Comparison of ENCODE assay signal across 10 cellular contexts in the genomic region with DNA sequence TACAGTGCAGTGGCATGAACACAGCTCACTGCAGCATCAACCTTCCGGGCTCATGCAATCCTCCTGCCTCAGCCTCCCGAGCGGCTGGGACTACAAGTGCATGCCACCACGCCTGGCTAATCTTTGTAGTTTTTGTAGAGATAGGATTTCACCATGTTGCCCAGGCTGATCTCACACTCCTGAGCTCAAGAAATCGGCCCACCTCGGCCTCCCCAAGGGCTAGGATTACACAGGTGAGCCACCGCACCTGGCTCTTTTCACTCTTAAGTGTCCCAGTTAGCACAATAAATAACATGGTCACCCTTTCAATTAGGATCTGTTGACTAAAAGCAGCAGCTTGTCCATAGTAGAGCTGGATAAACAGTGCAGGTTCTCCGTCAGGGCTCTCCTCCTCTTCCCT. TPM values are rescaled to one million over a fixed set of nuclear protein-coding genes. Genes with fewer than 3 reads are reported as not detected.
DNase-seq lines count a peak whose midpoint lies in the region; ATAC-seq and TF ChIP-seq lines count a peak whose summit lies in the region.
"Had no signal": no experiment of that assay in that cellular context is flagged by ENCODE, and none has a peak within 500 bp of the region (broad histone marks: within the 10 kb centered on the region; RNA-seq: fewer than 3 reads in every experiment).

No MANE protein-coding gene starts in this region.

- H3K9me3 Mint-ChIP-seq in activated CD4-positive, alpha-beta T cell treated with anti-CD3 and anti-CD28 coated beads for 36 hours (ENCODE audit: low read depth), result no peaks in the 10 kb centered on the region
- no peaks in the 10 kb centered on the region for H3K9me3 Mint-ChIP-seq in endothelial cell (ENCODE audit: unreplicated experiment)

- peaks cover 40% of the 10 kb centered on the region for H3K4me1 Mint-ChIP-seq in activated CD4-positive, alpha-beta T cell treated with anti-CD3 and anti-CD28 coated beads for 36 hours
- peaks cover 11% of the 10 kb centered on the region for H3K4me1 Mint-ChIP-seq in endothelial cell (ENCODE audit: unreplicated experiment)

- no peak for DNase-seq in activated CD4-positive, alpha-beta T cell treated with anti-CD3 and anti-CD28 coated beads for 36 hours
- no peak for DNase-seq in activated CD4-positive, alpha-beta T cell treated with anti-CD3 and anti-CD28 coated beads for 48 hours
- no peak for DNase-seq in NT2/D1 (ENCODE audit: low read depth, low spot score)
- DNase-seq in endothelial cell (ENCODE audit: low spot score), result no peak
- DNase-seq in T-helper 9 cell, result no peak
- no peak for DNase-seq in kidney tubule cell (ENCODE audit: low spot score)
- DNase-seq: NCI-H524 treated with DMSO at 0.1 percent for 48 hours had no signal

- peak overlapping the region; percentile 94 for H3K27ac Mint-ChIP-seq in activated CD4-positive, alpha-beta T cell treated with anti-CD3 and anti-CD28 coated beads for 36 hours
- H3K27ac Mint-ChIP-seq in endothelial cell (ENCODE audit: unreplicated experiment), result peak overlapping the region; percentile 48

- H3K4me3 ChIP-seq in NT2/D1 (ENCODE audit: insufficient read length, low read depth) (peak overlapping the region; percentile 83), skeletal muscle tissue (ENCODE audit: low read length in 3 of 3) (peak overlapping the region; percentile 86 to 96 (median 93))

- intact Hi-C loops in activated CD4-positive, alpha-beta T cell treated with anti-CD3 and anti-CD28 coated beads for 36 hours (cut with DNase I, micrococcal nuclease), result no loop called here

- H3K27ac ChIP-seq in skeletal muscle tissue (ENCODE audit: low read depth, low read length), result no peak overlapping the region
- H3K27ac ChIP-seq: parathyroid adenoma had no signal

- H3K27me3 ChIP-seq in NT2/D1 (ENCODE audit: insufficient read depth, insufficient read length) (no peaks in the 10 kb centered on the region), skeletal muscle tissue (ENCODE audit: control insufficient read depth in 3 of 3, insufficient read depth in 3 of 3, low read length in 3 of 3) (no peaks in the 10 kb centered on the region)

- H3K9me3 ChIP-seq in NT2/D1 (ENCODE audit: insufficient read depth, low read length) (no peaks in the 10 kb centered on the region), skeletal muscle tissue (ENCODE audit: control insufficient read depth in 3 of 3, low read length in 3 of 3) (no peaks in the 10 kb centered on the region)

- H3K27me3 Mint-ChIP-seq in activated CD4-positive, alpha-beta T cell treated with anti-CD3 and anti-CD28 coated beads for 36 hours, result no peaks in the 10 kb centered on the region
- peaks cover 4% of the 10 kb centered on the region for H3K27me3 Mint-ChIP-seq in endothelial cell (ENCODE audit: unreplicated experiment)

- TF ChIP-seq CTCF in endothelial cell (IDR thresholded peaks at IDR 0.05; ENCODE audit: unreplicated experiment), result no peak

- H3K36me3 ChIP-seq in NT2/D1 (ENCODE audit: insufficient read depth, insufficient read length, low read length), result peaks cover 20% of the 10 kb centered on the region
- H3K36me3 ChIP-seq in skeletal muscle tissue (ENCODE audit: control insufficient read depth in 3 of 3, insufficient read depth in 3 of 3, low read length in 3 of 3), result no peaks in the 10 kb centered on the region

- peak overlapping the region; percentile 99 for H3K4me3 Mint-ChIP-seq in activated CD4-positive, alpha-beta T cell treated with anti-CD3 and anti-CD28 coated beads for 36 hours
- H3K4me3 Mint-ChIP-seq in endothelial cell (ENCODE audit: unreplicated experiment), result peak overlapping the region; percentile 95

- H3K4me1 ChIP-seq in NT2/D1 (ENCODE audit: insufficient read depth, insufficient read length) (no peaks in the 10 kb centered on the region), skeletal muscle tissue (ENCODE audit: control insufficient read depth in 3 of 3, insufficient read depth in 3 of 3, low read length in 3 of 3) (peaks cover 11 to 18% (median 17%) of the 10 kb centered on the region in 3 donors)
- H3K4me1 ChIP-seq: parathyroid adenoma had no signal

- CTCF ChIA-PET in activated CD4-positive, alpha-beta T cell treated with anti-CD3 and anti-CD28 coated beads for 36 hours (lab: Charles Lee), result interaction anchor here (1.0 kb wide), 1 partner anchor 41 kb away, joined by 3 read pairs; no protein-coding TSS in a partner anchor

- H3K9ac ChIP-seq in NT2/D1 (ENCODE audit: insufficient read length, low read depth) (peak overlapping the region; percentile 45), skeletal muscle tissue (ENCODE audit: low read depth in 1 of 3, low read length in 3 of 3) (peak overlapping the region in 1 of 3 donors; percentile 51)
- H3K9ac ChIP-seq: parathyroid adenoma had no signal

- no peak for ATAC-seq in activated CD4-positive, alpha-beta T cell treated with anti-CD3 and anti-CD28 coated beads for 36 hours
- ATAC-seq in HG02610 (IDR thresholded peaks at IDR 0.05; ENCODE audit: unreplicated experiment), result no peak

- peaks cover 6% of the 10 kb centered on the region for H3K36me3 Mint-ChIP-seq in activated CD4-positive, alpha-beta T cell treated with anti-CD3 and anti-CD28 coated beads for 36 hours (ENCODE audit: low read depth)
- H3K36me3 Mint-ChIP-seq in endothelial cell (ENCODE audit: low read depth, unreplicated experiment), result peaks cover 3% of the 10 kb centered on the region

- POLR2A ChIA-PET in activated CD4-positive, alpha-beta T cell treated with anti-CD3 and anti-CD28 coated beads for 36 hours (lab: Charles Lee), result no interaction called here

RNA-seq across cellular contexts. Expression of a gene that starts 1.4 kb away (rescaled TPM):
- 10 to 100 TPM; 68.8 to 85.8 TPM for total RNA-seq in activated CD4-positive, alpha-beta T cell treated with anti-CD3 and anti-CD28 coated beads for 36 hours
- total RNA-seq in endothelial cell (ENCODE audit: unreplicated experiment), result 50.8 TPM
- 38.1 TPM for total RNA-seq in skeletal muscle tissue
